In the genomic region with DNA sequence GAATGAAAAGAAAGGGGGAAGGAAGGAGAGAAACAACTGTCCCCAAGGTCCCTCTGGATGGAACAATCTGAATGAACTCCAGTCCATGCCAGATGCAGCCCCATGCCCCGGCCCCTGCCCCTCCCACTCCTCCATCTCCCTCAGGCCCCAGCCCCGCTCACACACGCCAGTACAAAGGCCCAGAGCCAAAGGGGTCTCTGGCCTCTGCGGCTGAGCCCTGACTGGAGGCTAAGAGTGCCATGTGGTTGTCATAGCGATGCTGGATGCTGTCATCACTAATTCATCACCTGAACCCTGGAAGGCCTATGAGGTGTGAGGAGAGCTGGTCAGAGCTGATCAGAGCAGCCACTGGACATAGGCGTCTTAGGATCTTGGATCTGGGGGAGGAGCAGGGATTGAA, we compare ENCODE assay signal across 19 cellular contexts. TPM values are rescaled to one million over a fixed set of nuclear protein-coding genes. Genes with fewer than 3 reads are reported as not detected.
"Had no signal": no experiment of that assay in that cellular context is flagged by ENCODE, and none has a peak within 500 bp of the region (broad histone marks: within the 10 kb centered on the region; RNA-seq: fewer than 3 reads in every experiment).

No MANE protein-coding gene starts in this region.

- H3K79me2 ChIP-seq: parathyroid adenoma had no signal

- DNase-seq: effector CD4-positive, alpha-beta T cell; foreskin melanocyte; heart left ventricle; hippocampal formation; left colon; mammary epithelial cell; naive thymus-derived CD4-positive, alpha-beta T cell; spleen; stimulated activated CD4-positive, alpha-beta T cell treated with anti-CD3 and anti-CD28 coated beads, Interleukin-15, amount 100 ng/mL, for 24 hours; stimulated activated CD4-positive, alpha-beta T cell treated with anti-CD3 and anti-CD28 coated beads, Interleukin-1b, Interleukin-23, amount 100 ng/mL, for 48 hours; stimulated activated CD4-positive, alpha-beta T cell treated with anti-CD3 and anti-CD28 coated beads, Interleukin-4, amount 100 ng/mL, for 4 hours; stimulated activated naive B cell treated with anti-CD40 and anti-IgM and Interleukin-4, amounts not matched to agents 10 μg/mL and 1 μg/mL and 100 μg/mL, for 72 hours; stimulated activated naive CD8-positive, alpha-beta T cell treated with anti-CD3 and anti-CD28 coated beads, Interleukin-15, amount 100 ng/mL, for 72 hours; testis had no signal

- H3K36me3 Mint-ChIP-seq: naive thymus-derived CD4-positive, alpha-beta T cell; stimulated activated naive B cell treated with anti-CD40 and anti-IgM and Interleukin-4, amounts not matched to agents 10 μg/mL and 1 μg/mL and 100 μg/mL, for 72 hours had no signal

- H3K4me3 ChIP-seq: heart left ventricle, prostate gland, spleen, testis, tibial nerve had no signal

- H3K27me3 ChIP-seq: heart left ventricle, testis, tibial nerve had no signal

- H3K9me3 Mint-ChIP-seq: central memory CD8-positive, alpha-beta T cell; naive thymus-derived CD4-positive, alpha-beta T cell; stimulated activated naive B cell treated with anti-CD40 and anti-IgM and Interleukin-4, amounts not matched to agents 10 μg/mL and 1 μg/mL and 100 μg/mL, for 72 hours; stimulated activated naive CD8-positive, alpha-beta T cell treated with anti-CD3 and anti-CD28 coated beads, Interleukin-15, amount 100 ng/mL, for 72 hours had no signal

- ATAC-seq: heart left ventricle; left colon; naive thymus-derived CD4-positive, alpha-beta T cell; sciatic nerve; stimulated activated naive B cell treated with anti-CD40 and anti-IgM and Interleukin-4, amounts not matched to agents 10 μg/mL and 1 μg/mL and 100 μg/mL, for 72 hours; stimulated activated naive CD8-positive, alpha-beta T cell treated with anti-CD3 and anti-CD28 coated beads, Interleukin-15, amount 100 ng/mL, for 72 hours had no signal

- H3K27ac ChIP-seq: heart left ventricle, parathyroid adenoma, prostate gland, spleen, testis, tibial nerve had no signal

- H3K36me3 ChIP-seq: heart left ventricle, prostate gland, spleen, tibial nerve had no signal

- H3K9me3 ChIP-seq: heart left ventricle, prostate gland, spleen, testis, tibial nerve had no signal

- H2AFZ ChIP-seq: parathyroid adenoma had no signal

- H3K4me1 ChIP-seq: heart left ventricle, parathyroid adenoma, prostate gland, testis, tibial nerve had no signal

- H3K27ac Mint-ChIP-seq: naive thymus-derived CD4-positive, alpha-beta T cell; stimulated activated naive B cell treated with anti-CD40 and anti-IgM and Interleukin-4, amounts not matched to agents 10 μg/mL and 1 μg/mL and 100 μg/mL, for 72 hours; stimulated activated naive CD8-positive, alpha-beta T cell treated with anti-CD3 and anti-CD28 coated beads, Interleukin-15, amount 100 ng/mL, for 72 hours had no signal

- H3K4me1 Mint-ChIP-seq: central memory CD8-positive, alpha-beta T cell; naive thymus-derived CD4-positive, alpha-beta T cell; stimulated activated naive B cell treated with anti-CD40 and anti-IgM and Interleukin-4, amounts not matched to agents 10 μg/mL and 1 μg/mL and 100 μg/mL, for 72 hours; stimulated activated naive CD8-positive, alpha-beta T cell treated with anti-CD3 and anti-CD28 coated beads, Interleukin-15, amount 100 ng/mL, for 72 hours had no signal

- H3K4me3 Mint-ChIP-seq: central memory CD8-positive, alpha-beta T cell; naive thymus-derived CD4-positive, alpha-beta T cell; stimulated activated naive B cell treated with anti-CD40 and anti-IgM and Interleukin-4, amounts not matched to agents 10 μg/mL and 1 μg/mL and 100 μg/mL, for 72 hours; stimulated activated naive CD8-positive, alpha-beta T cell treated with anti-CD3 and anti-CD28 coated beads, Interleukin-15, amount 100 ng/mL, for 72 hours had no signal

- H3K9ac ChIP-seq: parathyroid adenoma had no signal

RNA-seq across cellular contexts. Expression of gene PDE2A, which starts 16.9 kb away (rescaled TPM):
- polyA plus RNA-seq: naive thymus-derived CD4-positive, alpha-beta T cell had no signal
